ENCODE assay signal across 15 cellular contexts in the genomic region with DNA sequence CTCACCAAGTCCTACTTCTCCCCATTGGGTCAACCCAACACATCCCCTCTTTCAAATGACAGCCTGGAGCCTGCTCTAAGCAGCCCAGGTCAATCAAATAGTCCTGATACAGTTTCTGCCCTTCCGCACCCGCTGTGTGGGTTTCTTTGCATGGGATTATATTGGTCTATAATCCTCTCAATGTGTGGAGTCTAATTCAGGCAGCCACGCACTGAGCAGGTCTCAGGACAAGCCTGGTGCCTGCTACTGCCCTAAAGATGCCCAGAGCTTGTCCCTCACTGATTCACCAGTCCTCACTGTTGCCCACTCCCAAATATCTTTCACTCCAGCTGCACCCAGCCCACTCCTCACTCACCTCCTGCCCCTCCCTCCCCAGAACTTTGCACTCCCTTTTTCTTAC. TPM values are rescaled to one million over a fixed set of nuclear protein-coding genes. Genes with fewer than 3 reads are reported as not detected.
DNase-seq lines count a peak whose midpoint lies in the region; ATAC-seq and TF ChIP-seq lines count a peak whose summit lies in the region.
"Had no signal": no experiment of that assay in that cellular context is flagged by ENCODE, and none has a peak within 500 bp of the region (broad histone marks: within the 10 kb centered on the region; RNA-seq: fewer than 3 reads in every experiment).

No MANE protein-coding gene starts in this region.

- TF ChIP-seq CTCF in Caco-2 (IDR thresholded peaks at IDR 0.05; ENCODE audit: insufficient read depth in 1 of 2, low read depth in 1 of 2, low read length in 1 of 2, severe bottlenecking in 1 of 2, unreplicated experiment in 1 of 2), result no peak
- TF ChIP-seq CTCF in RWPE2 (IDR thresholded peaks at IDR 0.05; ENCODE audit: poor library complexity, severe bottlenecking), result no peak
- no peak for TF ChIP-seq CTCF in dorsolateral prefrontal cortex (IDR thresholded peaks at IDR 0.05 in 54 of 56, conservative IDR thresholded peaks at IDR 0.05 in 2 of 56; ENCODE audit: low read depth in 1 of 56, partially characterized antibody in 56 of 56)

- H3K36me3 ChIP-seq in Caco-2 (ENCODE audit: control insufficient read depth, insufficient read depth, low read length), result 0 out of 2 replicates have a peak, but pooled peaks cover 1% of the 10 kb centered on the region
- peaks cover 90% of the 10 kb centered on the region for H3K36me3 ChIP-seq in RWPE2 (ENCODE audit: low read depth)
- peaks cover 47 to 61% of the 10 kb centered on the region in 2 experiments for H3K36me3 ChIP-seq in trophoblast cell (ENCODE audit: control insufficient read depth in 1 of 2, insufficient read depth in 2 of 2, low read length in 2 of 2)
- H3K36me3 ChIP-seq: tibial nerve had no signal

- H3K79me1 ChIP-seq in trophoblast cell (ENCODE audit: low read length), result no peaks in the 10 kb centered on the region

- peak overlapping the region; percentile 93 for H3K4ac ChIP-seq in trophoblast cell (ENCODE audit: low read depth, low read length)

- H3K14ac ChIP-seq in trophoblast cell (ENCODE audit: low read length), result no peak overlapping the region

- no TSS peak for BruUV-seq in Caco-2 (replicated peaks; lab: Mats Ljungman, UMichigan)

- H3K27me3 ChIP-seq in Caco-2 (replicated peaks; ENCODE audit: control insufficient read depth, insufficient read depth, low read length) (no peaks in the 10 kb centered on the region), RWPE2 (ENCODE audit: insufficient read depth, poor library complexity, severe bottlenecking) (no peaks in the 10 kb centered on the region), dorsolateral prefrontal cortex (peaks cover 0 to 15% (median 0%) of the 10 kb centered on the region in 45 donors), trophoblast cell (ENCODE audit: insufficient read depth, low read length) (no peaks in the 10 kb centered on the region)
- H3K27me3 ChIP-seq: tibial nerve had no signal

- H2BK12ac ChIP-seq in trophoblast cell (ENCODE audit: low read length), result no peak overlapping the region

- H3K9me3 ChIP-seq in Caco-2 (no peaks in the 10 kb centered on the region), RWPE2 (ENCODE audit: severe bottlenecking) (no peaks in the 10 kb centered on the region), trophoblast cell (ENCODE audit: insufficient read depth, low read depth, low read length) (no peaks in the 10 kb centered on the region)
- H3K9me3 ChIP-seq: tibial nerve had no signal

- H3K4me3 ChIP-seq in Caco-2 (ENCODE audit: low read depth, low read length) (no peak overlapping the region), RWPE2 (ENCODE audit: severe bottlenecking) (no peak overlapping the region), dorsolateral prefrontal cortex (no peak overlapping the region), trophoblast cell (ENCODE audit: low read depth, low read length) (no peak overlapping the region)
- H3K4me3 ChIP-seq: tibial nerve had no signal

- no peak overlapping the region for H2BK5ac ChIP-seq in trophoblast cell (ENCODE audit: low read depth, low read length, poor library complexity)

- H3K4me1 Mint-ChIP-seq in Caco-2 (ENCODE audit: low read depth, unreplicated experiment), result peaks cover 15% of the 10 kb centered on the region
- H3K4me1 Mint-ChIP-seq: B cell had no signal

- no peak overlapping the region for H3K4me2 ChIP-seq in trophoblast cell (ENCODE audit: low read length)

- peak overlapping the region; percentile 27 for H3K27ac Mint-ChIP-seq in Caco-2 (ENCODE audit: unreplicated experiment)
- H3K27ac Mint-ChIP-seq: B cell had no signal

- H3K27ac ChIP-seq in RWPE2 (ENCODE audit: poor library complexity, severe bottlenecking), result peak overlapping the region; percentile 98
- peak overlapping the region in 34 of 59 donors; percentile 5 to 81 (median 54) for H3K27ac ChIP-seq in dorsolateral prefrontal cortex
- no peak overlapping the region for H3K27ac ChIP-seq in trophoblast cell (ENCODE audit: low read depth, low read length)
- H3K27ac ChIP-seq: tibial nerve had no signal

- peaks cover 47% of the 10 kb centered on the region for H3K36me3 Mint-ChIP-seq in Caco-2 (ENCODE audit: insufficient read depth, unreplicated experiment)

- peak; percentile 9 for ATAC-seq in RWPE2 (ENCODE audit: low read depth)
- ATAC-seq in GM19452 (IDR thresholded peaks at IDR 0.05; ENCODE audit: unreplicated experiment), result no peak
- no peak for ATAC-seq in HG02759 (IDR thresholded peaks at IDR 0.05; ENCODE audit: unreplicated experiment)
- no peak for ATAC-seq in GM21526 (IDR thresholded peaks at IDR 0.05; ENCODE audit: low FRiP score, unreplicated experiment)
- ATAC-seq: activated CD4-positive, CD25-positive, alpha-beta regulatory T cell treated with anti-CD3 and anti-CD28 coated beads, Interleukin-2, amount 50 U/mL, for 24 hours had no signal

- no peak overlapping the region for H3K23ac ChIP-seq in trophoblast cell (ENCODE audit: low read length)

- H3K4me3 Mint-ChIP-seq in Caco-2 (ENCODE audit: unreplicated experiment), result no peak overlapping the region
- H3K4me3 Mint-ChIP-seq: B cell had no signal

- H3K27me3 Mint-ChIP-seq in Caco-2 (ENCODE audit: insufficient read depth, unreplicated experiment), result no peaks in the 10 kb centered on the region

- H2AK5ac ChIP-seq in trophoblast cell (ENCODE audit: low read length), result no peak overlapping the region

- H4K12ac ChIP-seq in trophoblast cell (ENCODE audit: low read depth, low read length), result no peak overlapping the region

- POLR2A ChIA-PET in Caco-2 (lab: Charles Lee), result no interaction called here

- no peak overlapping the region for H2BK120ac ChIP-seq in trophoblast cell (ENCODE audit: insufficient read depth, low read length, poor library complexity)

- DNase-seq in Caco-2, result no peak
- no peak for DNase-seq in RWPE2 (ENCODE audit: low spot score)
- no peak for DNase-seq in dorsolateral prefrontal cortex
- DNase-seq in trophoblast cell, result no peak
- no peak for DNase-seq in LoVo (ENCODE audit: low spot score)
- DNase-seq: activated T-cell treated with anti-CD3 and anti-CD28 coated beads for 4 hours; effector CD8-positive, alpha-beta T cell; foreskin melanocyte; KBM-7 had no signal

- peaks cover 63% of the 10 kb centered on the region for H3K79me2 ChIP-seq in trophoblast cell (ENCODE audit: control insufficient read depth, insufficient read depth, low read length, poor library complexity)

- no peak overlapping the region for H2AFZ ChIP-seq in trophoblast cell (ENCODE audit: insufficient read depth, low read length, poor library complexity)

- no peak overlapping the region for H4K91ac ChIP-seq in trophoblast cell (ENCODE audit: low read depth, low read length)

- no peak overlapping the region for H4K8ac ChIP-seq in trophoblast cell (ENCODE audit: low read depth, low read length)

- no peak overlapping the region for H3K18ac ChIP-seq in trophoblast cell (ENCODE audit: low read length)

- intact Hi-C loops in Caco-2 (cut with micrococcal nuclease; ENCODE audit: unreplicated experiment) (no loop called here), dorsolateral prefrontal cortex (cut with DNase I) (no loop called here)

- CTCF ChIA-PET in Caco-2 (lab: Charles Lee), result no interaction called here

- no CpG with 5 or more reads among the region's 3 CpGs for WGBS in trophoblast cell (ENCODE audit: extremely low coverage, insufficient coverage, insufficient read length)

- H3K9me3 Mint-ChIP-seq in Caco-2 (ENCODE audit: unreplicated experiment), result no peaks in the 10 kb centered on the region

- H3K4me1 ChIP-seq in Caco-2 (peaks cover 41% of the 10 kb centered on the region), RWPE2 (ENCODE audit: insufficient read depth, poor library complexity, severe bottlenecking) (peaks cover 100% of the 10 kb centered on the region), trophoblast cell (ENCODE audit: control insufficient read depth in 1 of 2, insufficient read depth in 2 of 2, low read length in 2 of 2) (peaks cover 21 to 41% of the 10 kb centered on the region in 2 experiments)

- no peak overlapping the region for H3K9ac ChIP-seq in trophoblast cell (ENCODE audit: low read length)

RNA-seq across cellular contexts. Expression of a gene that starts 16.4 kb away (rescaled TPM):
- total RNA-seq in Caco-2 (2022), result 170 and 181 TPM in 2 replicates
- 100 to 1,000 TPM in 115 of 120 experiments, 10 to 100 TPM in 5; 56.9 to 234 (median 157) TPM for total RNA-seq in dorsolateral prefrontal cortex
- polyA plus RNA-seq in trophoblast cell (2013), result 427 and 440 TPM in 2 replicates
